In the genomic region with DNA sequence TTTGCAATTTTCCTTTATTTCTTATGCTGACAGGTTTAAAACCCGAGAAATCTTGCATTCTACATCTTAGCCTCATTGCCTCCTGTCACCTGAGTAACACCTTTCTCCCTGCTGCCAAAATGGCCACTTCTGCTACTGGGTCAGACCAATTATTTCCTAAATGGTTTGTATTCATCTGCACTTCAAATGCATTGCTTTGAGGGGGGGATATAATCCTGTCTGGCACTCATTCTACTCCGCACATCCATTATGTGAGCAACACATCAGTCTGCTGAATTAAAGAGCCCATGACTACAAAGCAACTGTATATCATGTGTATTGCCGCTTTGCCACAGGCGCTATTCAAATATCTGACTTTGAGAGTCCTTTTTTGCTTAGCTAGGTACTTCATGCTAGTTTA, we compare ENCODE assay signal across 28 cellular contexts.
"Had no signal": no experiment of that assay in that cellular context is flagged by ENCODE, and none has a peak within 500 bp of the region (broad histone marks: within the 10 kb centered on the region; RNA-seq: fewer than 3 reads in every experiment).

No MANE protein-coding gene starts in this region.

- H3K4me1 ChIP-seq: body of pancreas, breast epithelium, SJCRH30 had no signal

- H3K27me3 ChIP-seq: body of pancreas, breast epithelium, MG63 had no signal

- H3K36me3 ChIP-seq: breast epithelium, MG63, SJCRH30, WERI-Rb-1 had no signal

- H3K9me3 Mint-ChIP-seq: activated CD4-positive, alpha-beta T cell treated with anti-CD3 and anti-CD28 coated beads, Interleukin-2, amount 10 ng/mL, durations not matched to agents 24 days and 14 days; activated naive CD4-positive, alpha-beta T cell treated with anti-CD3 and anti-CD28 coated beads, Interleukin-2, amount 50 U/mL, for 24 hours had no signal

- H3K9me3 ChIP-seq: body of pancreas, MG63, SJCRH30 had no signal

- DNase-seq: activated CD4-positive, alpha-beta T cell treated with anti-CD3 and anti-CD28 coated beads, Interleukin-2, amount 10 ng/mL, durations not matched to agents 24 days and 14 days; activated CD4-positive, alpha-beta T cell treated with anti-CD3 and anti-CD28 coated beads, Interleukin-2, amount 50 U/mL, for 4 hours; activated CD4-positive, CD25-positive, alpha-beta regulatory T cell; activated CD8-positive, alpha-beta T cell treated with anti-CD3 and anti-CD28 coated beads, Interleukin-2, amount 10 ng/mL, durations not matched to agents 7 days and 5 days; activated gamma-delta T cell; activated naive CD4-positive, alpha-beta T cell treated with Interleukin-2 at 50 U/mL for 16 hours; activated naive CD8-positive, alpha-beta T cell treated with anti-CD3 and anti-CD28 coated beads, Interleukin-2, amount 10 ng/mL, durations not matched to agents 7 days and 5 days; activated T-cell treated with anti-CD3 and anti-CD28 coated beads, Interleukin-2, amount 50 U/mL, for 24 hours; body of pancreas; Kasumi-1; KG1; MG63; MV-4-11; NCI-H146; NCI-H2081; NCI-H345; NCI-H526; NCI-H748 treated with DMSO at 0.1 percent for 48 hours; SHP77; SJCRH30; T1000; WERI-Rb-1 had no signal

- H3K36me3 Mint-ChIP-seq: activated naive CD8-positive, alpha-beta T cell treated with anti-CD3 and anti-CD28 coated beads, Interleukin-2, amount 10 ng/mL, durations not matched to agents 7 days and 5 days had no signal

- H3K4me3 Mint-ChIP-seq: activated CD4-positive, alpha-beta T cell treated with anti-CD3 and anti-CD28 coated beads, Interleukin-2, amount 10 ng/mL, durations not matched to agents 24 days and 14 days; activated CD8-positive, alpha-beta T cell treated with anti-CD3 and anti-CD28 coated beads, Interleukin-2, amount 10 ng/mL, durations not matched to agents 7 days and 5 days; activated naive CD4-positive, alpha-beta T cell treated with anti-CD3 and anti-CD28 coated beads, Interleukin-2, amount 50 U/mL, for 24 hours; activated naive CD8-positive, alpha-beta T cell treated with anti-CD3 and anti-CD28 coated beads, Interleukin-2, amount 10 ng/mL, durations not matched to agents 7 days and 5 days; activated T-cell treated with anti-CD3 and anti-CD28 coated beads, Interleukin-2, amount 50 U/mL, for 24 hours had no signal

- H3K4me3 ChIP-seq: body of pancreas, breast epithelium, MG63, SJCRH30, SK-N-MC had no signal

- H3K27ac ChIP-seq: body of pancreas, breast epithelium, SJCRH30, SK-N-MC, WERI-Rb-1 had no signal

- H3K27me3 Mint-ChIP-seq: activated naive CD4-positive, alpha-beta T cell treated with anti-CD3 and anti-CD28 coated beads, Interleukin-2, amount 50 U/mL, for 24 hours; activated naive CD8-positive, alpha-beta T cell treated with anti-CD3 and anti-CD28 coated beads, Interleukin-2, amount 10 ng/mL, durations not matched to agents 7 days and 5 days had no signal

- FAIRE-seq: astrocyte had no signal

- H3K4me1 Mint-ChIP-seq: activated CD4-positive, alpha-beta T cell treated with anti-CD3 and anti-CD28 coated beads, Interleukin-2, amount 10 ng/mL, durations not matched to agents 24 days and 14 days; activated naive CD4-positive, alpha-beta T cell treated with anti-CD3 and anti-CD28 coated beads, Interleukin-2, amount 50 U/mL, for 24 hours; activated naive CD8-positive, alpha-beta T cell treated with anti-CD3 and anti-CD28 coated beads, Interleukin-2, amount 10 ng/mL, durations not matched to agents 7 days and 5 days had no signal

- H3K27ac Mint-ChIP-seq: activated CD4-positive, alpha-beta T cell treated with anti-CD3 and anti-CD28 coated beads, Interleukin-2, amount 10 ng/mL, durations not matched to agents 24 days and 14 days; activated CD8-positive, alpha-beta T cell treated with anti-CD3 and anti-CD28 coated beads, Interleukin-2, amount 10 ng/mL, durations not matched to agents 7 days and 5 days; activated naive CD4-positive, alpha-beta T cell treated with anti-CD3 and anti-CD28 coated beads, Interleukin-2, amount 50 U/mL, for 24 hours; activated naive CD8-positive, alpha-beta T cell treated with anti-CD3 and anti-CD28 coated beads, Interleukin-2, amount 10 ng/mL, durations not matched to agents 7 days and 5 days; activated T-cell treated with anti-CD3 and anti-CD28 coated beads, Interleukin-2, amount 50 U/mL, for 24 hours; activated T-helper 2 cell treated with anti-CD3 and anti-CD28 coated beads, Interferon-gamma antibody, Interleukin-2, Interleukin-4, amounts not matched to agents 10 μg/mL and 5 μg/mL and 100 μg/mL, durations not matched to agents 14 hours and 24 hours and 36 hours had no signal

- ATAC-seq: activated CD8-positive, alpha-beta T cell treated with anti-CD3 and anti-CD28 coated beads, Interleukin-2, amount 10 ng/mL, durations not matched to agents 7 days and 5 days; body of pancreas; Panc1 had no signal
